ENCODE assay signal across 11 cellular contexts in genomic region chr10:30151581-30152389, GRCh38.
DNase-seq lines count a peak whose midpoint lies in the region; ATAC-seq and TF ChIP-seq lines count a peak whose summit lies in the region.
"Had no signal": no experiment of that assay in that cellular context is flagged by ENCODE, and none has a peak within 500 bp of the region (broad histone marks: within the 10 kb centered on the region; RNA-seq: fewer than 3 reads in every experiment).

No MANE protein-coding gene starts in this region.

- no peak overlapping the region for H3K27ac Mint-ChIP-seq in natural killer cell

- no peaks in the 10 kb centered on the region for H3K36me3 Mint-ChIP-seq in natural killer cell

- H3K4me1 Mint-ChIP-seq in natural killer cell, result no peaks in the 10 kb centered on the region

- H3K36me3 ChIP-seq in BJ (ENCODE audit: control insufficient read depth, insufficient read depth, low read length) (no peaks in the 10 kb centered on the region), kidney epithelial cell (ENCODE audit: control insufficient read depth, insufficient read depth, low read length) (no peaks in the 10 kb centered on the region)

- POLR2A ChIA-PET in BJ (lab: Charles Lee), result no interaction called here

- H3K4me3 ChIP-seq in BJ (ENCODE audit: low read depth, low read length) (no peak overlapping the region), kidney epithelial cell (ENCODE audit: low read depth, low read length) (no peak overlapping the region)
- H3K4me3 ChIP-seq: skin epidermis had no signal

- no peaks in the 10 kb centered on the region for H3K9me3 Mint-ChIP-seq in natural killer cell

- no peak overlapping the region for H3K4me3 Mint-ChIP-seq in natural killer cell

- ATAC-seq in natural killer cell (no peak), HG02588 (IDR thresholded peaks at IDR 0.05; ENCODE audit: unreplicated experiment) (no peak)

- TF ChIP-seq CTCF in BJ (IDR thresholded peaks at IDR 0.05; ENCODE audit: insufficient read depth, low read depth, low read length), result 0 out of 2 replicates have a peak, but pooled peaks have one; percentile 20
- peak; percentile 23 for TF ChIP-seq CTCF in kidney epithelial cell (IDR thresholded peaks at IDR 0.05; ENCODE audit: insufficient read depth, low read length, poor library complexity, severe bottlenecking)
- TF ChIP-seq CTCF in natural killer cell (IDR thresholded peaks at IDR 0.05), result no peak

- CTCF ChIA-PET in BJ (lab: Yijun Ruan, JAX), result no interaction called here

- H3K27me3 Mint-ChIP-seq in natural killer cell (ENCODE audit: low read depth in 2 of 2), result peaks cover 19 to 67% of the 10 kb centered on the region in 2 donors

- DNase-seq in BJ (ENCODE audit: low read depth) (peak; percentile 87), KBM-7 (peak; percentile 57), amniotic epithelial cell (ENCODE audit: low read depth) (peak; percentile 85), kidney epithelial cell (ENCODE audit: low read depth) (peak; percentile 75), natural killer cell (no peak), cerebellum (ENCODE audit: low spot score) (no peak)
- no peak for DNase-seq in activated naive CD4-positive, alpha-beta T cell (lab: John Stamatoyannopoulos, UW)
- DNase-seq: caudate nucleus, NCI-H510A had no signal

- in situ Hi-C loops in KBM-7 (cut with MboI; ENCODE audit: low pct_unique_long_range_greater_than_20kb, low sequenced_read_pairs), result no loop called here

- intact Hi-C loops in natural killer cell (cut with micrococcal nuclease), result no loop called here

- H3K27me3 ChIP-seq in BJ (ENCODE audit: control insufficient read depth, insufficient read depth, low read length), result no peaks in the 10 kb centered on the region
- H3K27me3 ChIP-seq in kidney epithelial cell (ENCODE audit: control insufficient read depth, insufficient read depth, low read length), result no peaks in the 10 kb centered on the region

Comparison
In these comparisons a context has a peak if more than half of its experiments do, and no peak if none do; other contexts are left out.
1. DNase-seq: peak in BJ (single experiment), KBM-7 (single experiment), amniotic epithelial cell (single experiment) and kidney epithelial cell (single experiment); none in natural killer cell (single experiment), cerebellum (single experiment) and activated naive CD4-positive, alpha-beta T cell (0 of 4).